Comparison of ENCODE assay signal across 22 cellular contexts in genomic region chr2:157540102-157540501, GRCh38.
"Had no signal": no experiment of that assay in that cellular context is flagged by ENCODE, and none has a peak within 500 bp of the region (broad histone marks: within the 10 kb centered on the region; RNA-seq: fewer than 3 reads in every experiment).

No MANE protein-coding gene starts in this region.

- H3K27me3 ChIP-seq: Peyer's patch had no signal

- H3K27ac ChIP-seq: KMS-11, PC-9, Peyer's patch, SJSA1, SK-N-MC had no signal

- H2AFZ ChIP-seq: PC-9 had no signal

- DNase-seq: IMR-90, Kasumi-1, NCI-H1092 treated with DMSO at 0.1 percent for 48 hours, NCI-H1436, NCI-H187, NCI-H2029 treated with DMSO at 0.1 percent for 48 hours, NCI-H2171, NCI-H226, NCI-H446, NCI-H510A, NCI-H524 treated with DMSO at 0.1 percent for 48 hours, NCI-H69, NCI-H774, OCI-M1, PC-9, Peyer's patch, SHP77 treated with DMSO at 0.1 percent for 48 hours had no signal

- H3K9me3 ChIP-seq: Peyer's patch, SJSA1 had no signal

- H3K4me1 ChIP-seq: Peyer's patch, SJSA1 had no signal

- H3K36me3 ChIP-seq: Peyer's patch, SJSA1 had no signal

- H3K4me2 ChIP-seq: KMS-11, PC-9 had no signal

- ATAC-seq: HepG2, Right ventricle myocardium inferior had no signal

- H3K4me3 ChIP-seq: PC-9, Peyer's patch, SJSA1, SK-N-MC had no signal

- FAIRE-seq: HepG2 had no signal

- H3K9ac ChIP-seq: KMS-11 had no signal
